15 cellular contexts compared by ENCODE assay signal in the genomic region with DNA sequence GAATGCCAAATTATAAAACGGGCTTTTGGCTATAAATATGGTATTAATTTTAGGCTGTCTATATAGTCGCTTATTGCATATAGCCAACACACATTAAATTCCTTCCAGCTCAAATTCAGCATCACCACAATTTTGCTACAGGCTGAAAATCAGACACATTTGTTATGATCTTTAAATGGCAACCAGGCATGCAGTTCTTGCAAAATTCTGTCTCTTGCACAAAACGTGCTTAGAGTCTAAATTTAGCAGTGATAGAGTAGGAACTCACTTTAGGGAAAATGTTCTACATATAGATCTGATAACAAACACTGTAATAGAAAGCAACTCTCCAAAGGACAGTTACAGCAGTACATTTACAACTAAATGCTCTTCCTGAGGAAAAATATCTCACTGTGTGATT.
DNase-seq lines count a peak whose midpoint lies in the region; ATAC-seq and TF ChIP-seq lines count a peak whose summit lies in the region.
"Had no signal": no experiment of that assay in that cellular context is flagged by ENCODE, and none has a peak within 500 bp of the region (broad histone marks: within the 10 kb centered on the region; RNA-seq: fewer than 3 reads in every experiment).

No MANE protein-coding gene starts in this region.

- no peaks in the 10 kb centered on the region for H3K9me3 ChIP-seq in cardiac muscle cell (ENCODE audit: low read depth)
- no peaks in the 10 kb centered on the region for H3K9me3 ChIP-seq in left ventricle myocardium inferior (replicated peaks)
- no peaks in the 10 kb centered on the region for H3K9me3 ChIP-seq in vagina

- TF ChIP-seq POLR2A in vagina (IDR thresholded peaks at IDR 0.05): no peak

- intact Hi-C loops in left ventricle myocardium inferior (cut with micrococcal nuclease) (no loop called here), vagina (cut with DNase I) (no loop called here)

- no peak overlapping the region for H3K4me3 ChIP-seq in cardiac muscle cell
- H3K4me3 ChIP-seq in left ventricle myocardium inferior: no peak overlapping the region
- H3K4me3 ChIP-seq in vagina: no peak overlapping the region

- no peak for TF ChIP-seq CTCF in cardiac muscle cell (IDR thresholded peaks at IDR 0.05; ENCODE audit: low read depth, low read length)
- no peak for TF ChIP-seq CTCF in left ventricle myocardium inferior (IDR thresholded peaks at IDR 0.05; ENCODE audit: borderline replicate concordance)
- TF ChIP-seq CTCF in VCaP (conservative IDR thresholded peaks at IDR 0.05): no peak
- TF ChIP-seq CTCF in vagina (IDR thresholded peaks at IDR 0.05): no peak

- DNase-seq in cardiac muscle cell (ENCODE audit: low read depth in 1 of 2, low spot score in 1 of 2) (peak; percentile 6 to 81), left ventricle myocardium inferior (no peak), medulla oblongata (ENCODE audit: extremely low spot score) (peak; percentile 31), vagina (ENCODE audit: extremely low spot score in 2 of 2) (no peak), GDM1 (lab: John Stamatoyannopoulos, UW) (no peak)
- DNase-seq in stimulated activated CD8-positive, alpha-beta memory T cell treated with anti-CD3 and anti-CD28 coated beads, Interleukin-4, amount 100 ng/mL, for 48 hours: no peak
- DNase-seq: activated naive CD4-positive, alpha-beta T cell treated with Interleukin-2 at 50 U/mL for 16 hours; DMS79 treated with DMSO at 0.1 percent for 48 hours; foreskin keratinocyte; islet precursor cell; naive B cell; NCI-H1930; T-helper 9 cell had no signal

- H3K27ac ChIP-seq in cardiac muscle cell (no peak overlapping the region), left ventricle myocardium inferior (replicated peaks) (no peak overlapping the region), VCaP (peak overlapping the region; percentile 84), vagina (peak overlapping the region; percentile 57)
- H3K27ac ChIP-seq: foreskin keratinocyte had no signal

- no peak for ATAC-seq in HG02759 (IDR thresholded peaks at IDR 0.05; ENCODE audit: unreplicated experiment)
- ATAC-seq: foreskin keratinocyte had no signal

- H3K36me3 ChIP-seq in cardiac muscle cell (peaks cover 8% of the 10 kb centered on the region), left ventricle myocardium inferior (peaks cover 48% of the 10 kb centered on the region), vagina (peaks cover 0 to 42% of the 10 kb centered on the region in 2 donors)

- H3K4me1 ChIP-seq in cardiac muscle cell (ENCODE audit: low read depth): peaks cover 12% of the 10 kb centered on the region
- H3K4me1 ChIP-seq in left ventricle myocardium inferior: peaks cover 26% of the 10 kb centered on the region
- H3K4me1 ChIP-seq in vagina: peaks cover 27% of the 10 kb centered on the region
- H3K4me1 ChIP-seq: foreskin keratinocyte had no signal

- H3K27me3 ChIP-seq in cardiac muscle cell (no peaks in the 10 kb centered on the region), left ventricle myocardium inferior (ENCODE audit: low read depth) (no peaks in the 10 kb centered on the region), vagina (no peaks in the 10 kb centered on the region)
- H3K27me3 ChIP-seq: foreskin keratinocyte had no signal

Comparison
In these comparisons a context has a peak if more than half of its experiments do, and no peak if none do; other contexts are left out.
1. DNase-seq: peak in cardiac muscle cell (2 of 2) and medulla oblongata (single experiment); none in left ventricle myocardium inferior (single experiment), vagina (0 of 2), GDM1 (single experiment) and stimulated activated CD8-positive, alpha-beta memory T cell treated with anti-CD3 and anti-CD28 coated beads, Interleukin-4, amount 100 ng/mL, for 48 hours (single experiment).
2. H3K27ac ChIP-seq: peak in VCaP (single experiment) and vagina (single experiment); none in cardiac muscle cell (single experiment) and left ventricle myocardium inferior (single experiment).